Comparison of ENCODE assay signal across 8 cellular contexts in the genomic region with DNA sequence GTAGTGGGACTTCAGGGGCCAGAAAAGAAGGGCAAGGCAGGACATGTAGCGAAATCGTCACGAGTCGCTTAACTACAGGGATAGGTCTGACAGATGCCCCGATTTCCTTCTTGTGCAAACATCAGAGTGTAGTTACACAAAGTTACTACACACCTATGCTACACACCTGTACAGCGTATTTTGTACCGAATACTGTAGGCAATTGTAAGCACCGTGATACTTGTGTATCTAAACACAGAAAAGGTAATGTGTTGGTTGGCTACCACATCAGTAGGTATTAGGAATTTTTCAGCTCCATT. TPM values are rescaled to one million over a fixed set of nuclear protein-coding genes. Genes with fewer than 3 reads are reported as not detected.
DNase-seq lines count a peak whose midpoint lies in the region; ATAC-seq, FAIRE-seq and TF ChIP-seq lines count a peak whose summit lies in the region.

No MANE protein-coding gene starts in this region.

- CTCF ChIA-PET in endothelial cell of umbilical vein (lab: Charles Lee) = interaction anchor here (1.0 kb wide), 1 partner anchor 14 kb away, joined by 3 read pairs; no protein-coding TSS in a partner anchor

- H3K27ac ChIP-seq in DOHH2 (ENCODE audit: low read depth, low read length) (peak overlapping the region; percentile 68), OCI-LY1 (ENCODE audit: low read depth, low read length, poor library complexity, severe bottlenecking) (peak overlapping the region; percentile 81), endothelial cell of umbilical vein (ENCODE audit: insufficient read depth, low read depth, low read length) (no peak overlapping the region), pancreas (peak overlapping the region; percentile 83 to 99 (median 97))

- POLR2A ChIA-PET in endothelial cell of umbilical vein (lab: Charles Lee) = no interaction called here

- H2AFZ ChIP-seq in OCI-LY1 (ENCODE audit: low read length) (no peak overlapping the region), endothelial cell of umbilical vein (ENCODE audit: low read depth, low read length) (peak overlapping the region; percentile 88)

- BruUV-seq in endothelial cell of umbilical vein (replicated peaks; lab: Mats Ljungman, UMichigan) = TSS peak; percentile 79

- H3K9me3 ChIP-seq in DOHH2 (ENCODE audit: control insufficient read depth, insufficient read depth, low read length) (no peaks in the 10 kb centered on the region), OCI-LY1 (ENCODE audit: low read length) (no peaks in the 10 kb centered on the region), endothelial cell of umbilical vein (replicated peaks; ENCODE audit: control insufficient read depth, insufficient read depth, low read length) (no peaks in the 10 kb centered on the region), pancreas (no peaks in the 10 kb centered on the region)

- H3K9me1 ChIP-seq in endothelial cell of umbilical vein (replicated peaks; ENCODE audit: control insufficient read depth, extremely low read depth, insufficient read depth, low read length) = no peaks in the 10 kb centered on the region

- peaks cover 21% of the 10 kb centered on the region for H3K36me3 ChIP-seq in DOHH2 (ENCODE audit: control insufficient read depth, low read length)
- 0 out of 2 replicates have a peak, but pooled peaks cover 3% of the 10 kb centered on the region for H3K36me3 ChIP-seq in OCI-LY1 (ENCODE audit: insufficient read depth, low read length)
- no peaks in the 10 kb centered on the region for H3K36me3 ChIP-seq in endothelial cell of umbilical vein (ENCODE audit: control insufficient read depth in 2 of 2, extremely low read depth in 1 of 2, insufficient read depth in 2 of 2, low read length in 2 of 2)
- H3K36me3 ChIP-seq in pancreas = peaks cover 0 to 3% (median 0%) of the 10 kb centered on the region in 3 donors

- H3K4me3 ChIP-seq in DOHH2 (ENCODE audit: low read length) (peak overlapping the region; percentile 98), OCI-LY1 (ENCODE audit: low read depth, low read length, poor library complexity, severe bottlenecking) (peak overlapping the region; percentile 78), endothelial cell of umbilical vein (replicated peaks in 1 of 3; ENCODE audit: insufficient read depth in 1 of 3, low read depth in 1 of 3, low read length in 3 of 3) (peak overlapping the region in 2 of 3 experiments; percentile 33 to 53), pancreas (peak overlapping the region; percentile 67 to 87 (median 74))

- 2 to 3% methylated on average over 8 of the region's 8 CpGs for WGBS in pancreas, 2 donors

- peaks cover 50% of the 10 kb centered on the region for H3K4me1 ChIP-seq in DOHH2 (ENCODE audit: control insufficient read depth, low read length)
- peaks cover 51% of the 10 kb centered on the region for H3K4me1 ChIP-seq in OCI-LY1 (ENCODE audit: insufficient read depth, low read length, severe bottlenecking)
- peaks cover 12% of the 10 kb centered on the region for H3K4me1 ChIP-seq in endothelial cell of umbilical vein (ENCODE audit: control insufficient read depth, extremely low read depth, insufficient read depth, low read length)
- peaks cover 0 to 9% (median 5%) of the 10 kb centered on the region in 3 donors for H3K4me1 ChIP-seq in pancreas

- DNase-seq in endothelial cell of umbilical vein (ENCODE audit: low read depth, low spot score) (peak; percentile 40), pancreas (no peak), GM03348 (ENCODE audit: low spot score) (no peak), frontal cortex (ENCODE audit: low spot score in 2 of 2) (no peak)
- no peak for DNase-seq in stimulated activated CD4-positive, alpha-beta T cell treated with anti-CD3 and anti-CD28 coated beads, Interleukin-1b, Interleukin-23, amount 100 ng/mL, for 48 hours

- no peak for TF ChIP-seq CTCF in DOHH2 (IDR thresholded peaks at IDR 0.05; ENCODE audit: low read depth, low read length, poor library complexity, severe bottlenecking)
- no peak for TF ChIP-seq CTCF in OCI-LY1 (IDR thresholded peaks at IDR 0.05; ENCODE audit: low read length)
- TF ChIP-seq CTCF in endothelial cell of umbilical vein (IDR thresholded peaks at IDR 0.05; ENCODE audit: extremely low read depth in 1 of 2, insufficient read depth in 1 of 2, low read depth in 1 of 2, low read length in 2 of 2) = no peak
- TF ChIP-seq CTCF in pancreas (IDR thresholded peaks at IDR 0.05) = no peak

- H3K27me3 ChIP-seq in DOHH2 (ENCODE audit: control insufficient read depth, low read length) (no peaks in the 10 kb centered on the region), OCI-LY1 (ENCODE audit: insufficient read depth, low read length) (no peaks in the 10 kb centered on the region), endothelial cell of umbilical vein (ENCODE audit: control insufficient read depth in 2 of 2, insufficient read depth in 2 of 2, low read length in 2 of 2) (no peaks in the 10 kb centered on the region), pancreas (no peaks in the 10 kb centered on the region)

- intact Hi-C loops in endothelial cell of umbilical vein (cut with micrococcal nuclease) (loop anchor here (2.0 kb wide), 2 partner anchors 45 to 275 kb away; no protein-coding TSS in a partner anchor), pancreas (cut with DNase I) (no loop called here)

- H3K4me2 ChIP-seq in DOHH2 (ENCODE audit: low read length) (peak overlapping the region; percentile 95), OCI-LY1 (ENCODE audit: low read length) (peak overlapping the region; percentile 84), endothelial cell of umbilical vein (ENCODE audit: insufficient read depth, low read length) (peak overlapping the region; percentile 78)

- no peak for TF ChIP-seq POLR2A in endothelial cell of umbilical vein (IDR thresholded peaks at IDR 0.05; ENCODE audit: low read depth, low read length)

- H3K79me2 ChIP-seq in DOHH2 (ENCODE audit: control insufficient read depth, low read length) (peaks cover 26% of the 10 kb centered on the region), OCI-LY1 (ENCODE audit: insufficient read depth, low read length) (no peaks in the 10 kb centered on the region), endothelial cell of umbilical vein (ENCODE audit: control insufficient read depth, insufficient read depth, low read length) (no peaks in the 10 kb centered on the region)

- peak in 1 of 4 donors; percentile 2 for ATAC-seq in pancreas
- no peak for ATAC-seq in HG03342 (IDR thresholded peaks at IDR 0.05; ENCODE audit: unreplicated experiment)

- peaks cover 25% of the 10 kb centered on the region for H3F3A ChIP-seq in DOHH2 (ENCODE audit: control insufficient read depth, insufficient read depth)
- 0 out of 2 replicates have a peak, but pooled peaks cover 5% of the 10 kb centered on the region for H3F3A ChIP-seq in OCI-LY1 (ENCODE audit: insufficient read depth, low read length)

- H3K9ac ChIP-seq in OCI-LY1 (ENCODE audit: low read length) (peak overlapping the region; percentile 95), endothelial cell of umbilical vein (replicated peaks; ENCODE audit: extremely low read depth, insufficient read depth, low read length) (no peak overlapping the region)

- FAIRE-seq in endothelial cell of umbilical vein (lab: Jason Lieb, UNC) = no peak
- FAIRE-seq in pancreas (lab: Jason Lieb, UNC) = no peak
- no peak for FAIRE-seq in frontal cortex (lab: Jason Lieb, UNC)

- H4K20me1 ChIP-seq in DOHH2 (ENCODE audit: control insufficient read depth, insufficient read depth, low read depth, low read length) = no peaks in the 10 kb centered on the region
- no peaks in the 10 kb centered on the region for H4K20me1 ChIP-seq in OCI-LY1 (ENCODE audit: insufficient read depth, low read length)
- no peaks in the 10 kb centered on the region for H4K20me1 ChIP-seq in endothelial cell of umbilical vein (replicated peaks; ENCODE audit: control insufficient read depth, extremely low read depth, insufficient read depth, low read length)

- dilution Hi-C loops in endothelial cell of umbilical vein (cut with MboI; ENCODE audit: extremely low pct_ligation_motif_present, low sequenced_read_pairs) = no loop called here

- H3K9me2 ChIP-seq in DOHH2 (replicated peaks; ENCODE audit: control insufficient read depth, low read length) = no peaks in the 10 kb centered on the region
- no peaks in the 10 kb centered on the region for H3K9me2 ChIP-seq in OCI-LY1 (ENCODE audit: low read depth, low read length)

TF ChIP-seq in endothelial cell of umbilical vein, 7 proteins besides CTCF, POLR2A, EP300 and RAD21:
- TF ChIP-seq GATA2 (IDR thresholded peaks at IDR 0.05; ENCODE audit: insufficient read depth, insufficient read length, low read depth, low read length) = no peak
- no peak for TF ChIP-seq JUN (IDR thresholded peaks at IDR 0.05; ENCODE audit: borderline replicate concordance, insufficient read depth, insufficient read length, low read depth)
- no peak for TF ChIP-seq POLR2AphosphoS5 (IDR thresholded peaks at IDR 0.05; ENCODE audit: insufficient read depth, low read depth, low read length)
- TF ChIP-seq MYC (IDR thresholded peaks at IDR 0.05; ENCODE audit: low read depth, low read length) = no peak
- no peak for TF ChIP-seq EZH2 (IDR thresholded peaks at IDR 0.05; ENCODE audit: borderline replicate concordance, low read depth, low read length, severe bottlenecking)
- no peak for TF ChIP-seq MAX (IDR thresholded peaks at IDR 0.05; ENCODE audit: insufficient read depth, insufficient read length)
- TF ChIP-seq FOS (IDR thresholded peaks at IDR 0.05; ENCODE audit: borderline replicate concordance, insufficient read depth, low read length) = no peak

RNA-seq across cellular contexts. Expression of gene MTHFS, which starts 0.5 kb away (rescaled TPM):
- total RNA-seq in endothelial cell of umbilical vein (9.9 and 15.7 TPM in 2 replicates), pancreas (10 to 100 TPM; 19.8 to 40.4 (median 27.1) TPM), frontal cortex (6.1 TPM)
- polyA plus RNA-seq in endothelial cell of umbilical vein (7.4 and 9.3 TPM in 2 replicates), pancreas (10 to 100 TPM; 49.1 to 53.1 TPM)
- polyA plus RNA-seq in endothelial cell of umbilical vein (2011; cell fraction: cytosol; rRNA removed) = 11.8 and 13.7 TPM in 2 replicates
- 4.6 and 5.4 TPM in 2 replicates for polyA plus RNA-seq in endothelial cell of umbilical vein (2011; cell fraction: nucleus; rRNA removed)
- 4.5 TPM in 2 replicates for polyA plus RNA-seq in endothelial cell of umbilical vein (2012)
- polyA minus RNA-seq in endothelial cell of umbilical vein = 3.9 and 6.8 TPM in 2 replicates
- polyA minus RNA-seq in endothelial cell of umbilical vein (2011; cell fraction: cytosol; rRNA and poly(A)+ RNA removed) = 38.3 TPM
- polyA minus RNA-seq in endothelial cell of umbilical vein (2011; cell fraction: nucleus; rRNA and poly(A)+ RNA removed) = 2.8 and 3.4 TPM in 2 replicates

Comparison
In these comparisons a context has a peak if more than half of its experiments do, and no peak if none do; other contexts are left out.
1. H3K4me3 ChIP-seq: peak in every context shown above with its lines; median percentile 98 in DOHH2; 78 in OCI-LY1; 74 in pancreas; 43 in endothelial cell of umbilical vein.